ENCODE assay signal across 9 cellular contexts in the genomic region with DNA sequence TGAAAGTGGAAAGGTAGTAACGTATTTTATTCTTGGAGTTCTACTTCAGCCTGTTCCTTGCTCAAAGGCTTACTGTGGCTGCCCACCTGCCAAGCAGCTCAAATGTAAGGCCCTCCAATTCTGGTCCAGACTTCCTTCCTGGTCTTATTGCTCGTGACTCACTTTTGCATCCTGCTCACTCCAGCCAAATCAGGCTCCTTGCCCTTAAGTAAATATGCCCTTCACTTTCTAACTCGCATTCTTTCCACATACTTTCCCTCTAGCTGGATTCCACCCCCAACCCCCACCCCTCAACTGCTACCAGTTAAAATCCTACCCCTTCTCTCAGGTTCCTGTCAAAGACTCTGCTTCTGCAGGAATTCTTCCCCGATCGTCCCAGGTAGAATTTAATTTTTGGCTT.
A peak's percentile ranks its signal among the peaks of the same experiment; 100 is the strongest.
DNase-seq lines count a peak whose midpoint lies in the region; ATAC-seq and TF ChIP-seq lines count a peak whose summit lies in the region.
"Had no signal": no experiment of that assay in that cellular context is flagged by ENCODE, and none has a peak within 500 bp of the region (broad histone marks: within the 10 kb centered on the region; RNA-seq: fewer than 3 reads in every experiment).

No MANE protein-coding gene starts in this region.

- H3K4me3 ChIP-seq in adipocyte (ENCODE audit: low read length) (peak overlapping the region; percentile 35), heart left ventricle (no peak overlapping the region), lower leg skin (ENCODE audit: low read depth, poor library complexity, severe bottlenecking) (no peak overlapping the region)

- 63 to 67% (median 65%) methylated on average over 5 of the region's 5 CpGs for WGBS in heart left ventricle, 4 donors
- 74% methylated on average over 5 of the region's 5 CpGs for WGBS in lower leg skin, 2 donors

- H3K9me3 Mint-ChIP-seq in progenitor cell of endocrine pancreas (ENCODE audit: low read depth): no peaks in the 10 kb centered on the region

- peaks cover 44% of the 10 kb centered on the region for H3K4me1 Mint-ChIP-seq in progenitor cell of endocrine pancreas (ENCODE audit: low read depth)

- peak overlapping the region; percentile 51 for H3K9ac ChIP-seq in adipocyte (ENCODE audit: low read length)

- peak; percentile 64 for DNase-seq in ELF-1 (ENCODE audit: low read depth, low spot score)
- DNase-seq in adipocyte (ENCODE audit: low read depth): peak; percentile 72
- DNase-seq in heart left ventricle: peak in 1 of 5 donors; percentile 27
- no peak for DNase-seq in progenitor cell of endocrine pancreas (ENCODE audit: low spot score, unreplicated experiment)
- no peak for DNase-seq in lower leg skin (ENCODE audit: low spot score in 2 of 2)
- no peak for DNase-seq in stimulated activated CD4-positive, alpha-beta T cell treated with anti-CD3 and anti-CD28 coated beads, Interleukin-2, amount 100 ng/mL, for 48 hours
- DNase-seq in hypothalamus (lab: John Stamatoyannopoulos, UW): no peak
- DNase-seq: DND-41 had no signal

- peak overlapping the region; percentile 84 for H3K27ac Mint-ChIP-seq in progenitor cell of endocrine pancreas

- no peaks in the 10 kb centered on the region for H3K36me3 Mint-ChIP-seq in progenitor cell of endocrine pancreas (ENCODE audit: insufficient read depth)

- TF ChIP-seq CTCF in heart left ventricle (IDR thresholded peaks at IDR 0.05) (no peak), progenitor cell of endocrine pancreas (IDR thresholded peaks at IDR 0.05; ENCODE audit: unreplicated experiment) (no peak), lower leg skin (IDR thresholded peaks at IDR 0.05) (no peak)

- H3K9me3 ChIP-seq in adipocyte (ENCODE audit: control insufficient read depth, low read length): no peaks in the 10 kb centered on the region
- H3K9me3 ChIP-seq in heart left ventricle: no peaks in the 10 kb centered on the region

- H3K27me3 Mint-ChIP-seq in progenitor cell of endocrine pancreas: no peaks in the 10 kb centered on the region

- peak overlapping the region; percentile 51 for H3K4me3 Mint-ChIP-seq in progenitor cell of endocrine pancreas (ENCODE audit: low read depth)

- TF ChIP-seq POLR2A in heart left ventricle (IDR thresholded peaks at IDR 0.05): no peak
- no peak for TF ChIP-seq POLR2A in lower leg skin (IDR thresholded peaks at IDR 0.05)

- H3K4me1 ChIP-seq in adipocyte (ENCODE audit: control insufficient read depth, insufficient read depth, low read length) (peaks cover 40% of the 10 kb centered on the region), heart left ventricle (peaks cover 0 to 38% (median 24%) of the 10 kb centered on the region in 12 donors)

- H3K36me3 ChIP-seq in adipocyte (ENCODE audit: control insufficient read depth, insufficient read depth, low read length, severe bottlenecking) (no peaks in the 10 kb centered on the region), heart left ventricle (no peaks in the 10 kb centered on the region)

- peak overlapping the region in 8 of 12 donors; percentile 23 to 70 (median 52) for H3K27ac ChIP-seq in heart left ventricle

- no peaks in the 10 kb centered on the region for H3K27me3 ChIP-seq in adipocyte (replicated peaks; ENCODE audit: control insufficient read depth, insufficient read depth, low read length)
- no peaks in the 10 kb centered on the region for H3K27me3 ChIP-seq in heart left ventricle

- ATAC-seq in heart left ventricle: peak; percentile 28 to 81 (median 68)
- ATAC-seq in GM21529 (IDR thresholded peaks at IDR 0.05; ENCODE audit: unreplicated experiment): no peak

- intact Hi-C loops in heart left ventricle (cut with DNase I): loop anchor here in 2 of 10 donors (5.0 to 10.0 kb wide), 2 partner anchors 82 to 95 kb away; partner anchors contain the start of gene GALNT10 (in 1 of the 2)
- intact Hi-C loops in lower leg skin (cut with DNase I; ENCODE audit: low total_unique reads): no loop called here

Comparison
In these comparisons a context has a peak if more than half of its experiments do, and no peak if none do; other contexts are left out.
1. DNase-seq: peak in ELF-1 (single experiment) and adipocyte (single experiment); none in progenitor cell of endocrine pancreas (single experiment), lower leg skin (0 of 2), stimulated activated CD4-positive, alpha-beta T cell treated with anti-CD3 and anti-CD28 coated beads, Interleukin-2, amount 100 ng/mL, for 48 hours (0 of 2) and hypothalamus (0 of 51).